9 cellular contexts compared by ENCODE assay signal in genomic region chr4:25320374-25321172, GRCh38.
DNase-seq lines count a peak whose midpoint lies in the region; ATAC-seq lines count a peak whose summit lies in the region.
"Had no signal": no experiment of that assay in that cellular context is flagged by ENCODE, and none has a peak within 500 bp of the region (broad histone marks: within the 10 kb centered on the region; RNA-seq: fewer than 3 reads in every experiment).

No MANE protein-coding gene starts in this region.

- peaks cover 11% of the 10 kb centered on the region for H3K36me3 Mint-ChIP-seq in activated naive CD4-positive, alpha-beta T cell treated with anti-CD3 and anti-CD28 coated beads, Interleukin-2, amount 10 ng/mL, durations not matched to agents 7 days and 5 days

- CTCF ChIA-PET in activated naive CD4-positive, alpha-beta T cell treated with anti-CD3 and anti-CD28 coated beads, Interleukin-2, amount 10 ng/mL, durations not matched to agents 7 days and 5 days (lab: Charles Lee), result interaction anchor here (0.8 to 2.2 kb wide), 7 partner anchors 8 to 85 kb away, joined by 3 to 11 read pairs (median 4); partner anchors contain the start of gene ZCCHC4

- no peaks in the 10 kb centered on the region for H3K27me3 Mint-ChIP-seq in activated naive CD4-positive, alpha-beta T cell treated with anti-CD3 and anti-CD28 coated beads, Interleukin-2, amount 10 ng/mL, durations not matched to agents 7 days and 5 days

- no peak overlapping the region for H3K4me3 Mint-ChIP-seq in activated naive CD4-positive, alpha-beta T cell treated with anti-CD3 and anti-CD28 coated beads, Interleukin-2, amount 10 ng/mL, durations not matched to agents 7 days and 5 days

- DNase-seq in activated naive CD4-positive, alpha-beta T cell treated with anti-CD3 and anti-CD28 coated beads, Interleukin-2, amount 10 ng/mL, durations not matched to agents 7 days and 5 days, result no peak
- no peak for DNase-seq in activated naive CD4-positive, alpha-beta T cell treated with Interleukin-2 at 50 U/mL for 16 hours
- DNase-seq in NCI-H69 (lab: John Stamatoyannopoulos, UW) (peak; percentile 2), astrocyte of the hippocampus (ENCODE audit: low read depth, low spot score) (peak; percentile 62), NCI-H2107 treated with DMSO at 0.1 percent for 48 hours (lab: John Stamatoyannopoulos, UW; ENCODE audit: unreplicated experiment) (no peak), SW 1271 (lab: John Stamatoyannopoulos, UW) (no peak), NCI-H446 (lab: John Stamatoyannopoulos, UW) (no peak)
- no peak for DNase-seq in stimulated activated naive CD8-positive, alpha-beta T cell treated with anti-CD3 and anti-CD28 coated beads, Interleukin-15, Interleukin-2, amounts not matched to agents 100 U/mL and 50 U/mL, for 24 hours
- DNase-seq: Caco-2 had no signal

- H3K27ac Mint-ChIP-seq in activated naive CD4-positive, alpha-beta T cell treated with anti-CD3 and anti-CD28 coated beads, Interleukin-2, amount 10 ng/mL, durations not matched to agents 7 days and 5 days, result peak overlapping the region; percentile 29

- no peaks in the 10 kb centered on the region for H3K9me3 Mint-ChIP-seq in activated naive CD4-positive, alpha-beta T cell treated with anti-CD3 and anti-CD28 coated beads, Interleukin-2, amount 10 ng/mL, durations not matched to agents 7 days and 5 days

- ATAC-seq in stimulated activated naive CD8-positive, alpha-beta T cell treated with anti-CD3 and anti-CD28 coated beads, Interleukin-15, Interleukin-2, amounts not matched to agents 100 U/mL and 50 U/mL, for 24 hours, result peak; percentile 95

- H3K4me1 Mint-ChIP-seq in activated naive CD4-positive, alpha-beta T cell treated with anti-CD3 and anti-CD28 coated beads, Interleukin-2, amount 10 ng/mL, durations not matched to agents 7 days and 5 days, result peaks cover 17% of the 10 kb centered on the region

Comparison
In these comparisons a context has a peak if more than half of its experiments do, and no peak if none do; other contexts are left out.
1. DNase-seq: peak in NCI-H69 (single experiment) and astrocyte of the hippocampus (single experiment); none in activated naive CD4-positive, alpha-beta T cell treated with anti-CD3 and anti-CD28 coated beads, Interleukin-2, amount 10 ng/mL, durations not matched to agents 7 days and 5 days (single experiment), activated naive CD4-positive, alpha-beta T cell treated with Interleukin-2 at 50 U/mL for 16 hours (single experiment), stimulated activated naive CD8-positive, alpha-beta T cell treated with anti-CD3 and anti-CD28 coated beads, Interleukin-15, Interleukin-2, amounts not matched to agents 100 U/mL and 50 U/mL, for 24 hours (single experiment), NCI-H2107 treated with DMSO at 0.1 percent for 48 hours (single experiment), SW 1271 (0 of 2) and NCI-H446 (0 of 2).